Comparison of ENCODE assay signal across 8 cellular contexts in the genomic region with DNA sequence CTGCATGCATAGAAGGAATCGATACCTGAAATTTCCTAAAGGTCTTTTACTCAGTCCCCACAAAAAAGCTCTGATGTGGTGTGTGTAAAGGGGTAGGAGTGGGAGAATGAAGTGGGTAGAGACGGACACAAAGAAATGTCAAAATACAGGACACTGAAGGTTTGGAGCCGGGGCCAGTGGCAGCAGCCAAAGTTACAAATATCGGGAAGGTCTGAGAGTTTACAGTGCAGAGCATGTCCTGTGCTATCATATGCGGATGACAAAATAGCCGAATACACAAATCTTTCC. TPM values are rescaled to one million over a fixed set of nuclear protein-coding genes. Genes with fewer than 3 reads are reported as not detected.
DNase-seq lines count a peak whose midpoint lies in the region; FAIRE-seq and TF ChIP-seq lines count a peak whose summit lies in the region.

No MANE protein-coding gene starts in this region.

- no peaks in the 10 kb centered on the region for H3K9me3 Mint-ChIP-seq in endothelial cell (ENCODE audit: unreplicated experiment)

- peak overlapping the region; percentile 99 for H3K4me2 ChIP-seq in Karpas-422 (ENCODE audit: low read depth, low read length, poor library complexity, severe bottlenecking)
- peak overlapping the region; percentile 95 for H3K4me2 ChIP-seq in parathyroid adenoma (ENCODE audit: low read length)

- in situ Hi-C loops in G401 (cut with HindIII; ENCODE audit: low sequenced_read_pairs) = no loop called here

- H3K36me3 ChIP-seq in Karpas-422 (ENCODE audit: insufficient read depth, low read length) (no peaks in the 10 kb centered on the region), parathyroid adenoma (ENCODE audit: control insufficient read depth, insufficient read depth, low read length) (no peaks in the 10 kb centered on the region)

- peak overlapping the region; percentile 77 for H3K4me3 ChIP-seq in GM12864 (ENCODE audit: low read depth, low read length)
- H3K4me3 ChIP-seq in Karpas-422 (ENCODE audit: low read length) = peak overlapping the region; percentile 98
- peak overlapping the region; percentile 98 for H3K4me3 ChIP-seq in parathyroid adenoma (ENCODE audit: low read depth, low read length)

- H3K9me3 ChIP-seq in Karpas-422 (ENCODE audit: low read length) = no peaks in the 10 kb centered on the region
- no peaks in the 10 kb centered on the region for H3K9me3 ChIP-seq in parathyroid adenoma (ENCODE audit: control insufficient read depth, low read length)

- peaks cover 6% of the 10 kb centered on the region for H3K4me1 Mint-ChIP-seq in endothelial cell (ENCODE audit: unreplicated experiment)

- H3K4me1 ChIP-seq in Karpas-422 (ENCODE audit: low read length) (peaks cover 52% of the 10 kb centered on the region), parathyroid adenoma (peaks cover 12% of the 10 kb centered on the region)

- H3K36me3 Mint-ChIP-seq in endothelial cell (ENCODE audit: low read depth, unreplicated experiment) = no peaks in the 10 kb centered on the region

- H3K27me3 ChIP-seq in Karpas-422 (ENCODE audit: low read length) (no peaks in the 10 kb centered on the region), parathyroid adenoma (ENCODE audit: control insufficient read depth, insufficient read depth, low read length) (no peaks in the 10 kb centered on the region)

- no peak for TF ChIP-seq POLR2A in erythroblast (IDR thresholded peaks at IDR 0.05; ENCODE audit: low read length)

- H3K9ac ChIP-seq in Karpas-422 (ENCODE audit: low read length) (peak overlapping the region; percentile 85), parathyroid adenoma (peak overlapping the region; percentile 34)

- H3K9me2 ChIP-seq in Karpas-422 (replicated peaks; ENCODE audit: insufficient read depth, low read length) = no peaks in the 10 kb centered on the region

- no peak for FAIRE-seq in urothelium cell line (lab: Jason Lieb, UNC)

- TF ChIP-seq CTCF in GM12864 (IDR thresholded peaks at IDR 0.05; ENCODE audit: low read depth, low read length, missing control alignments) (no peak), endothelial cell (IDR thresholded peaks at IDR 0.05; ENCODE audit: unreplicated experiment) (no peak), parathyroid adenoma (IDR thresholded peaks at IDR 0.05) (no peak)

- H3K27me3 Mint-ChIP-seq in endothelial cell (ENCODE audit: unreplicated experiment) = no peaks in the 10 kb centered on the region

- peak overlapping the region; percentile 90 for H3K27ac ChIP-seq in Karpas-422 (ENCODE audit: low read length)
- peak overlapping the region; percentile 94 for H3K27ac ChIP-seq in parathyroid adenoma

- H3K27ac Mint-ChIP-seq in endothelial cell (ENCODE audit: unreplicated experiment) = peak overlapping the region; percentile 98

- H2AFZ ChIP-seq in Karpas-422 (ENCODE audit: low read length) (peak overlapping the region; percentile 98), parathyroid adenoma (peak overlapping the region; percentile 91)

- no peaks in the 10 kb centered on the region for H4K20me1 ChIP-seq in Karpas-422 (ENCODE audit: insufficient read depth, low read depth, low read length)

- peaks cover 44% of the 10 kb centered on the region for H3K79me2 ChIP-seq in Karpas-422 (ENCODE audit: low read length)
- H3K79me2 ChIP-seq in parathyroid adenoma = peaks cover 22% of the 10 kb centered on the region

- peak overlapping the region; percentile 92 for H3K4me3 Mint-ChIP-seq in endothelial cell (ENCODE audit: unreplicated experiment)

- DNase-seq in GM12864 (ENCODE audit: low read depth) (no peak), Karpas-422 (no peak), endothelial cell (ENCODE audit: low spot score) (no peak), RKO (ENCODE audit: low spot score) (no peak), G401 (ENCODE audit: low spot score) (no peak), erythroblast (lab: John Stamatoyannopoulos, UW) (no peak), urothelium cell line (ENCODE audit: low spot score) (no peak)

RNA-seq across cellular contexts. Expression of a gene that starts 0.5 kb away (rescaled TPM):
- total RNA-seq in Karpas-422 (2014; rRNA removed; shearing (Covaris generic); ENCODE audit: low replicate concordance) = 23.8 and 35.8 TPM in 2 replicates
- total RNA-seq in endothelial cell (ENCODE audit: unreplicated experiment) = 15.8 TPM
- 12.9 and 31.0 TPM in 2 replicates for total RNA-seq in G401 (2014; rRNA removed; shearing (Covaris generic))
